In genomic region chr10:12650122-12650521, GRCh38 we compare ENCODE assay signal across 31 cellular contexts.
"Had no signal": no experiment of that assay in that cellular context is flagged by ENCODE, and none has a peak within 500 bp of the region (broad histone marks: within the 10 kb centered on the region; RNA-seq: fewer than 3 reads in every experiment).

No MANE protein-coding gene starts in this region.

- H3K9me3 ChIP-seq: mucosa of descending colon, ovary, psoas muscle, thyroid gland, vagina had no signal

- H3K27ac Mint-ChIP-seq: mesothelial cell of epicardium; nephron; stimulated activated memory B cell treated with anti-CD40 and anti-IgM and Interleukin-4, amounts not matched to agents 10 μg/mL and 1 μg/mL and 100 μg/mL, for 72 hours had no signal

- DNase-seq: dermis blood vessel endothelial cell; effector memory CD4-positive, alpha-beta T cell; esophagus squamous epithelium; foreskin melanocyte; glutamatergic neuron; heart right ventricle; hippocampal formation; left cardiac atrium; left ventricle myocardium inferior; mesenchymal stem cell; mucosa of descending colon; naive thymus-derived CD4-positive, alpha-beta T cell; occipital lobe; ovary; posterior cingulate gyrus; psoas muscle; right cardiac atrium; spleen; stimulated activated CD4-positive, alpha-beta T cell treated with anti-CD3 and anti-CD28 coated beads, Interleukin-4, amount 100 ng/mL, for 4 hours; stomach; thyroid gland; trophoblast cell had no signal

- FAIRE-seq: endothelial cell of umbilical vein, islet of Langerhans had no signal

- H3K4me1 Mint-ChIP-seq: mesothelial cell of epicardium, nephron had no signal

- H3K27me3 ChIP-seq: esophagus squamous epithelium, ovary, spleen, thyroid gland, vagina had no signal

- ATAC-seq: mucosa of descending colon; naive thymus-derived CD4-positive, alpha-beta T cell; psoas muscle; stimulated activated memory B cell treated with anti-CD40 and anti-IgM and Interleukin-4, amounts not matched to agents 10 μg/mL and 1 μg/mL and 100 μg/mL, for 72 hours had no signal

- H3K4me3 ChIP-seq: coronary artery, esophagus squamous epithelium, heart right ventricle, left ventricle myocardium inferior, lung, mucosa of descending colon, ovary, psoas muscle, skin epidermis, spleen, stomach, thyroid gland, vagina had no signal

- H3K4me3 Mint-ChIP-seq: mesothelial cell of epicardium; naive thymus-derived CD4-positive, alpha-beta T cell; nephron; stimulated activated memory B cell treated with anti-CD40 and anti-IgM and Interleukin-4, amounts not matched to agents 10 μg/mL and 1 μg/mL and 100 μg/mL, for 72 hours had no signal

- H3K36me3 ChIP-seq: esophagus squamous epithelium, heart right ventricle, left ventricle myocardium inferior, ovary, thyroid gland, vagina had no signal

- H3K36me3 Mint-ChIP-seq: mesothelial cell of epicardium had no signal

- H3K27me3 Mint-ChIP-seq: naive thymus-derived CD4-positive, alpha-beta T cell; stimulated activated memory B cell treated with anti-CD40 and anti-IgM and Interleukin-4, amounts not matched to agents 10 μg/mL and 1 μg/mL and 100 μg/mL, for 72 hours had no signal

- H3K4me1 ChIP-seq: esophagus squamous epithelium, heart right ventricle, psoas muscle, spleen, stomach, thyroid gland, vagina had no signal

- H3K27ac ChIP-seq: coronary artery, esophagus squamous epithelium, heart right ventricle, left ventricle myocardium inferior, ovary, psoas muscle, skin epidermis, spleen, stomach, thyroid gland, vagina had no signal
